In genomic region chr7:155852426-155853301, GRCh38 we compare ENCODE assay signal across 20 cellular contexts. TPM values are rescaled to one million over a fixed set of nuclear protein-coding genes. Genes with fewer than 3 reads are reported as not detected.
"Had no signal": no experiment of that assay in that cellular context is flagged by ENCODE, and none has a peak within 500 bp of the region (broad histone marks: within the 10 kb centered on the region; RNA-seq: fewer than 3 reads in every experiment).

No MANE protein-coding gene starts in this region.

- H3K4me1 ChIP-seq: gastrocnemius medialis, heart left ventricle, parathyroid adenoma had no signal

- H3K36me3 ChIP-seq: gastrocnemius medialis, heart left ventricle had no signal

- H3K9ac ChIP-seq: parathyroid adenoma had no signal

- ATAC-seq: gastrocnemius medialis, left cardiac atrium had no signal

- H2AFZ ChIP-seq: parathyroid adenoma had no signal

- DNase-seq: activated CD4-positive, alpha-beta T cell treated with anti-CD3 and anti-CD28 coated beads, Interleukin-2, amount 50 U/mL, for 48 hours; activated CD4-positive, CD25-positive, alpha-beta regulatory T cell treated with anti-CD3 and anti-CD28 coated beads, Interleukin-2, amount 50 U/mL, for 72 hours; activated naive CD8-positive, alpha-beta T cell treated with anti-CD3 and anti-CD28 coated beads for 36 hours; activated T-cell treated with anti-CD3 and anti-CD28 coated beads, Interleukin-2, amount 50 U/mL, for 48 hours; cerebellar nuclear complex; dermis blood vessel endothelial cell; gastrocnemius medialis; immature natural killer cell; left cardiac atrium; midbrain; stimulated activated CD4-positive, alpha-beta T cell treated with anti-CD3 and anti-CD28 coated beads, Interleukin-4, amount 100 ng/mL, for 4 hours; stimulated activated CD8-positive, alpha-beta memory T cell treated with anti-CD3 and anti-CD28 coated beads, Interleukin-4, amount 100 ng/mL, for 48 hours; stimulated activated naive CD4-positive, alpha-beta T cell treated with Interleukin-2 at 50 U/mL for 16 hours; substantia nigra; T-helper 1 cell; trophoblast cell had no signal

- H3K79me2 ChIP-seq: parathyroid adenoma had no signal

- H3K9me3 ChIP-seq: gastrocnemius medialis had no signal

- H3K27ac ChIP-seq: gastrocnemius medialis, heart left ventricle, parathyroid adenoma had no signal

- H3K4me3 ChIP-seq: gastrocnemius medialis, heart left ventricle, lung had no signal

RNA-seq across cellular contexts. Expression of gene SHH, which starts 40.4 kb away (rescaled TPM):
- total RNA-seq: activated naive CD8-positive, alpha-beta T cell treated with anti-CD3 and anti-CD28 coated beads for 36 hours; dermis blood vessel endothelial cell; gastrocnemius medialis; heart left ventricle; left cardiac atrium; skeletal muscle tissue had no signal
- polyA plus RNA-seq: heart left ventricle, immature natural killer cell had no signal
